ENCODE assay signal across 31 cellular contexts in genomic region chr6:16433338-16433737, GRCh38.
DNase-seq lines count a peak whose midpoint lies in the region; ATAC-seq and TF ChIP-seq lines count a peak whose summit lies in the region.
"Had no signal": no experiment of that assay in that cellular context is flagged by ENCODE, and none has a peak within 500 bp of the region (broad histone marks: within the 10 kb centered on the region; RNA-seq: fewer than 3 reads in every experiment).

No MANE protein-coding gene starts in this region.

- TF ChIP-seq CTCF in SU-DHL-6 (IDR thresholded peaks at IDR 0.05; ENCODE audit: insufficient read depth, low read length, poor library complexity, severe bottlenecking), result no peak

- H3K79me2 ChIP-seq in SU-DHL-6 (ENCODE audit: insufficient read depth, low read length), result no peaks in the 10 kb centered on the region

- H3K4me3 Mint-ChIP-seq in activated CD4-positive, alpha-beta T cell treated with anti-CD3 and anti-CD28 coated beads, Interleukin-2, amount 10 ng/mL, durations not matched to agents 24 days and 14 days, result no peak overlapping the region
- H3K4me3 Mint-ChIP-seq in CD4-positive, CD25-positive, alpha-beta regulatory T cell, result peak overlapping the region in 3 of 4 donors; percentile 30 to 70 (median 34)
- H3K4me3 Mint-ChIP-seq in central memory CD8-positive, alpha-beta T cell, result peak overlapping the region; percentile 29
- H3K4me3 Mint-ChIP-seq: CD14-positive monocyte, naive B cell had no signal

- peak overlapping the region; percentile 82 for H3K27ac ChIP-seq in CD4-positive, CD25-positive, alpha-beta regulatory T cell (ENCODE audit: insufficient read depth, low read length, poor library complexity, severe bottlenecking)
- no peak overlapping the region for H3K27ac ChIP-seq in SU-DHL-6 (ENCODE audit: low read depth, low read length)
- H3K27ac ChIP-seq: breast epithelium, gastrocnemius medialis, lower lobe of right lung, psoas muscle, upper lobe of left lung, VCaP had no signal

- peaks cover 41% of the 10 kb centered on the region for H3K36me3 Mint-ChIP-seq in activated CD4-positive, alpha-beta T cell treated with anti-CD3 and anti-CD28 coated beads, Interleukin-2, amount 10 ng/mL, durations not matched to agents 24 days and 14 days (ENCODE audit: low read depth)
- peaks cover 16% of the 10 kb centered on the region for H3K36me3 Mint-ChIP-seq in CD4-positive, CD25-positive, alpha-beta regulatory T cell
- H3K36me3 Mint-ChIP-seq in central memory CD8-positive, alpha-beta T cell (ENCODE audit: insufficient read depth), result peaks cover 20% of the 10 kb centered on the region

- no peak for ATAC-seq in CD4-positive, CD25-positive, alpha-beta regulatory T cell (ENCODE audit: low read depth in 2 of 2)
- no peak for ATAC-seq in central memory CD8-positive, alpha-beta T cell (replicated peaks; ENCODE audit: extremely low read depth, poor library complexity, severe bottlenecking)
- ATAC-seq: gastrocnemius medialis, lower lobe of right lung, psoas muscle had no signal

- H3K9me3 ChIP-seq in CD4-positive, CD25-positive, alpha-beta regulatory T cell (ENCODE audit: control insufficient read depth in 2 of 2, low read length in 2 of 2), result no peaks in the 10 kb centered on the region
- no peaks in the 10 kb centered on the region for H3K9me3 ChIP-seq in SU-DHL-6 (ENCODE audit: insufficient read depth, low read length)
- H3K9me3 ChIP-seq: breast epithelium, gastrocnemius medialis, lower lobe of right lung, Peyer's patch, psoas muscle, upper lobe of left lung had no signal

- no peak overlapping the region for H2AFZ ChIP-seq in SU-DHL-6 (ENCODE audit: low read depth, low read length, severe bottlenecking)

- peak overlapping the region; percentile 47 for H3K4me2 ChIP-seq in SU-DHL-6 (ENCODE audit: low read depth, low read length, poor library complexity, severe bottlenecking)

- H3K4me3 ChIP-seq in CD4-positive, CD25-positive, alpha-beta regulatory T cell (ENCODE audit: low read depth, low read length), result no peak overlapping the region
- no peak overlapping the region for H3K4me3 ChIP-seq in SU-DHL-6 (ENCODE audit: insufficient read depth, low read length, poor library complexity, severe bottlenecking)
- H3K4me3 ChIP-seq: breast epithelium, gastrocnemius medialis, lower lobe of right lung, Peyer's patch, psoas muscle, upper lobe of left lung had no signal

- no peaks in the 10 kb centered on the region for H3K36me3 ChIP-seq in CD4-positive, CD25-positive, alpha-beta regulatory T cell (ENCODE audit: control insufficient read depth, insufficient read depth, low read length)
- no peaks in the 10 kb centered on the region for H3K36me3 ChIP-seq in SU-DHL-6 (ENCODE audit: low read length)
- H3K36me3 ChIP-seq: breast epithelium, gastrocnemius medialis, lower lobe of right lung, Peyer's patch, upper lobe of left lung had no signal

- peaks cover 6% of the 10 kb centered on the region; the same call in 1 of the 2 replicates for H3F3A ChIP-seq in SU-DHL-6 (ENCODE audit: insufficient read depth)

- intact Hi-C loops in activated CD4-positive, alpha-beta T cell treated with anti-CD3 and anti-CD28 coated beads, Interleukin-2, amount 10 ng/mL, durations not matched to agents 24 days and 14 days (cut with micrococcal nuclease), result no loop called here

- H3K4me1 Mint-ChIP-seq in activated CD4-positive, alpha-beta T cell treated with anti-CD3 and anti-CD28 coated beads, Interleukin-2, amount 10 ng/mL, durations not matched to agents 24 days and 14 days, result peaks cover 47% of the 10 kb centered on the region
- peaks cover 40 to 92% (median 67%) of the 10 kb centered on the region in 4 donors for H3K4me1 Mint-ChIP-seq in CD4-positive, CD25-positive, alpha-beta regulatory T cell
- peaks cover 71% of the 10 kb centered on the region for H3K4me1 Mint-ChIP-seq in central memory CD8-positive, alpha-beta T cell

- H3K27me3 Mint-ChIP-seq in activated CD4-positive, alpha-beta T cell treated with anti-CD3 and anti-CD28 coated beads, Interleukin-2, amount 10 ng/mL, durations not matched to agents 24 days and 14 days, result no peaks in the 10 kb centered on the region
- no peaks in the 10 kb centered on the region for H3K27me3 Mint-ChIP-seq in CD4-positive, CD25-positive, alpha-beta regulatory T cell
- no peaks in the 10 kb centered on the region for H3K27me3 Mint-ChIP-seq in central memory CD8-positive, alpha-beta T cell

- H3K9ac ChIP-seq in SU-DHL-6 (ENCODE audit: low read length), result no peak overlapping the region

- no peaks in the 10 kb centered on the region for H3K9me2 ChIP-seq in SU-DHL-6 (replicated peaks; ENCODE audit: insufficient read depth, low read length)

- H4K20me1 ChIP-seq in SU-DHL-6 (ENCODE audit: low read depth, low read length), result no peaks in the 10 kb centered on the region

- DNase-seq in activated CD4-positive, alpha-beta T cell treated with anti-CD3 and anti-CD28 coated beads, Interleukin-2, amount 10 ng/mL, durations not matched to agents 24 days and 14 days, result no peak
- no peak for DNase-seq in activated CD4-positive, alpha-beta T cell treated with anti-CD3 and anti-CD28 coated beads for 4 hours
- DNase-seq in CD4-positive, CD25-positive, alpha-beta regulatory T cell, result no peak
- no peak for DNase-seq in central memory CD8-positive, alpha-beta T cell (ENCODE audit: low spot score in 2 of 2)
- no peak for DNase-seq in 8988T
- DNase-seq in activated CD4-positive, CD25-positive, alpha-beta regulatory T cell (lab: John Stamatoyannopoulos, UW), result no peak
- no peak for DNase-seq in NCI-H2171 (lab: John Stamatoyannopoulos, UW)
- DNase-seq: activated CD4-positive, alpha-beta T cell treated with anti-CD3 and anti-CD28 coated beads, Interleukin-2, amount 50 U/mL, for 4 hours; activated gamma-delta T cell treated with Interleukin-2 at 50 U/mL for 16 hours; effector CD4-positive, alpha-beta T cell; gastrocnemius medialis; KBM-7; kidney glomerular epithelial cell; lower lobe of right lung; midbrain; naive B cell; NCI-H1092 treated with DMSO at 0.1 percent for 48 hours; NCI-H1694 treated with DMSO at 0.1 percent for 48 hours; NCI-H774; occipital lobe; psoas muscle; SHP77 treated with DMSO at 0.1 percent for 48 hours; stimulated activated CD4-positive, alpha-beta T cell treated with anti-CD3 and anti-CD28 coated beads, Interleukin-15, amount 100 ng/mL, for 24 hours; stimulated activated naive CD4-positive, alpha-beta T cell; T1000 had no signal

- H3K27me3 ChIP-seq in CD4-positive, CD25-positive, alpha-beta regulatory T cell (ENCODE audit: control insufficient read depth, insufficient read depth, low read length), result no peaks in the 10 kb centered on the region
- no peaks in the 10 kb centered on the region for H3K27me3 ChIP-seq in SU-DHL-6 (ENCODE audit: low read length)
- H3K27me3 ChIP-seq: breast epithelium, gastrocnemius medialis, Peyer's patch, upper lobe of left lung had no signal

- peaks cover 70% of the 10 kb centered on the region for H3K4me1 ChIP-seq in CD4-positive, CD25-positive, alpha-beta regulatory T cell (ENCODE audit: control insufficient read depth, insufficient read depth, low read length, poor library complexity, severe bottlenecking)

- peaks cover 8% of the 10 kb centered on the region for H3K9me3 Mint-ChIP-seq in activated CD4-positive, alpha-beta T cell treated with anti-CD3 and anti-CD28 coated beads, Interleukin-2, amount 10 ng/mL, durations not matched to agents 24 days and 14 days
- H3K9me3 Mint-ChIP-seq in CD4-positive, CD25-positive, alpha-beta regulatory T cell, result peaks cover 0 to 3% (median 0%) of the 10 kb centered on the region in 7 donors
- H3K9me3 Mint-ChIP-seq in central memory CD8-positive, alpha-beta T cell, result no peaks in the 10 kb centered on the region
- H3K9me3 Mint-ChIP-seq: CD14-positive monocyte had no signal

- peak overlapping the region; percentile 6 for H3K27ac Mint-ChIP-seq in activated CD4-positive, alpha-beta T cell treated with anti-CD3 and anti-CD28 coated beads, Interleukin-2, amount 10 ng/mL, durations not matched to agents 24 days and 14 days
- peak overlapping the region; percentile 56 to 92 (median 87) for H3K27ac Mint-ChIP-seq in CD4-positive, CD25-positive, alpha-beta regulatory T cell
- peak overlapping the region; percentile 93 for H3K27ac Mint-ChIP-seq in central memory CD8-positive, alpha-beta T cell (ENCODE audit: low read depth)
- H3K27ac Mint-ChIP-seq: CD14-positive monocyte had no signal

Comparison
In these comparisons a context has a peak if more than half of its experiments do, and no peak if none do; other contexts are left out.
1. H3K27ac Mint-ChIP-seq: peak in every context shown above with its lines; median percentile 93 in central memory CD8-positive, alpha-beta T cell; 87 in CD4-positive, CD25-positive, alpha-beta regulatory T cell; 6 in activated CD4-positive, alpha-beta T cell treated with anti-CD3 and anti-CD28 coated beads, Interleukin-2, amount 10 ng/mL, durations not matched to agents 24 days and 14 days.